In the genomic region with DNA sequence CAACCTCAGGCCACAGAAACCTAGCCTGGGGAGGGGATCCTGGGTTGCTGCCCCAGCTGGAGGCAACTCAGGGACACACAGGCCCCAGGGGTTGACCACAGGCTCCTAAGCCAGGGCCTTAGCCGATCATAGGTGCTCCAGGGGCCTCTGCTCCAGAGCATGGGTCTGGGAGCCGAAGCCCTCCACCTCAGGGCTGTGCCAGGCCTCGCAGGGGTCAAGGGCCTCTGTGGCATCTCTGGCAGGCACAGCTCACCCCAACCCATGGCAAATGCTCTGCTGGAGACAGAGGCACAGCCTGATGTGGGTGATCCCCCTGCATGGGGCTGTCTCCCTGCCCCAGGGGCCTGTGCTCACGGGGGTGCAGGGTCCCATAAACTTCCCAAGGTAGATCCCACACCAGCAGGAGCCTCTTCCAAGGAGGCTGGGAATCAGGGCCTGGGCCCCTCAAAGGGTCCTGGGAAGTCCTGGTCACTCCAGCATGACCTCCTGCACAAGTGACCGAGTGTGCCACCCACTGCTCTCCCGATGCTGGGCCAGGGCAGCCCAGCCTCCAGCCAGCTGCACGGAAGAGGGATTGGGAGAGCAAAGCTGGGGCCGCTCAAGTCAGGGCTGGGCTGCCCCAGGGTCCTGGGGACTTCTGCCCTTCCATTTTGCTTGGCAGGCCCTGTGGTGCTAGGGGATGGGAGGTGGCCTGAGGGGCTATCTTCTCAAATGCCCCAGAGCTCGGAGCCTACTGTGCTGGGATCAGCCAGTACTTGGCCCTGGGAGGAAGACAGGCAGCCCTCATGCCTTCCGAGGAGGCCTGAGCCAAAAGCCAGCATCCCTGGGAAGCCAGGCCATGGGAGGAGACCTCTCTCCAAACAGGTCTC, we compare ENCODE assay signal across 2 cellular contexts.
TF ChIP-seq lines count a peak whose summit lies in the region.

No MANE protein-coding gene starts in this region.

TF ChIP-seq in GM12891, 5 proteins besides CTCF, POLR2A, EP300 and RAD21:
- TF ChIP-seq POLR2AphosphoS5 (IDR thresholded peaks at IDR 0.05; ENCODE audit: low read depth, low read length) = no peak
- TF ChIP-seq PAX5 (IDR thresholded peaks at IDR 0.05; ENCODE audit: insufficient read depth, low read length, severe bottlenecking) = no peak
- no peak for TF ChIP-seq SPI1 (IDR thresholded peaks at IDR 0.05; ENCODE audit: low read depth, low read length)
- TF ChIP-seq TAF1 (IDR thresholded peaks at IDR 0.05; ENCODE audit: low read depth, low read length) = no peak
- TF ChIP-seq POU2F2 (IDR thresholded peaks at IDR 0.05; ENCODE audit: low read depth, low read length) = no peak

TF ChIP-seq in HepG2, 621 proteins besides CTCF, POLR2A, EP300 and RAD21:
- TF ChIP-seq ZNF761 (CRISPR knock-in tag; conservative IDR thresholded peaks at IDR 0.05) (no peak), NFE2L2 (IDR thresholded peaks at IDR 0.05; ENCODE audit: low read length) (no peak), THYN1 (CRISPR knock-in tag; IDR thresholded peaks at IDR 0.05; ENCODE audit: borderline replicate concordance, low read depth) (no peak), ZSCAN9 (CRISPR knock-in tag; IDR thresholded peaks at IDR 0.05; ENCODE audit: borderline replicate concordance) (no peak), RFXAP (CRISPR knock-in tag; IDR thresholded peaks at IDR 0.05; ENCODE audit: borderline replicate concordance) (no peak), ZNF367 (CRISPR knock-in tag; IDR thresholded peaks at IDR 0.05; ENCODE audit: borderline replicate concordance) (no peak), ZNF12 (CRISPR knock-in tag; IDR thresholded peaks at IDR 0.05) (no peak), FOXJ3 (CRISPR knock-in tag; IDR thresholded peaks at IDR 0.05; ENCODE audit: borderline replicate concordance) (no peak), ZNF441 (CRISPR knock-in tag; IDR thresholded peaks at IDR 0.05; ENCODE audit: borderline replicate concordance) (no peak), CHD2 (IDR thresholded peaks at IDR 0.05; ENCODE audit: low read depth, low read length) (no peak)
- TF ChIP-seq, protein P1, sequence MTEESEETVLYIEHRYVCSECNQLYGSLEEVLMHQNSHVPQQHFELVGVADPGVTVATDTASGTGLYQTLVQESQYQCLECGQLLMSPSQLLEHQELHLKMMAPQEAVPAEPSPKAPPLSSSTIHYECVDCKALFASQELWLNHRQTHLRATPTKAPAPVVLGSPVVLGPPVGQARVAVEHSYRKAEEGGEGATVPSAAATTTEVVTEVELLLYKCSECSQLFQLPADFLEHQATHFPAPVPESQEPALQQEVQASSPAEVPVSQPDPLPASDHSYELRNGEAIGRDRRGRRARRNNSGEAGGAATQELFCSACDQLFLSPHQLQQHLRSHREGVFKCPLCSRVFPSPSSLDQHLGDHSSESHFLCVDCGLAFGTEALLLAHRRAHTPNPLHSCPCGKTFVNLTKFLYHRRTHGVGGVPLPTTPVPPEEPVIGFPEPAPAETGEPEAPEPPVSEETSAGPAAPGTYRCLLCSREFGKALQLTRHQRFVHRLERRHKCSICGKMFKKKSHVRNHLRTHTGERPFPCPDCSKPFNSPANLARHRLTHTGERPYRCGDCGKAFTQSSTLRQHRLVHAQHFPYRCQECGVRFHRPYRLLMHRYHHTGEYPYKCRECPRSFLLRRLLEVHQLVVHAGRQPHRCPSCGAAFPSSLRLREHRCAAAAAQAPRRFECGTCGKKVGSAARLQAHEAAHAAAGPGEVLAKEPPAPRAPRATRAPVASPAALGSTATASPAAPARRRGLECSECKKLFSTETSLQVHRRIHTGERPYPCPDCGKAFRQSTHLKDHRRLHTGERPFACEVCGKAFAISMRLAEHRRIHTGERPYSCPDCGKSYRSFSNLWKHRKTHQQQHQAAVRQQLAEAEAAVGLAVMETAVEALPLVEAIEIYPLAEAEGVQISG (CRISPR knock-in tag; IDR thresholded peaks at IDR 0.05) = no peak
- TF ChIP-seq, protein P2, sequence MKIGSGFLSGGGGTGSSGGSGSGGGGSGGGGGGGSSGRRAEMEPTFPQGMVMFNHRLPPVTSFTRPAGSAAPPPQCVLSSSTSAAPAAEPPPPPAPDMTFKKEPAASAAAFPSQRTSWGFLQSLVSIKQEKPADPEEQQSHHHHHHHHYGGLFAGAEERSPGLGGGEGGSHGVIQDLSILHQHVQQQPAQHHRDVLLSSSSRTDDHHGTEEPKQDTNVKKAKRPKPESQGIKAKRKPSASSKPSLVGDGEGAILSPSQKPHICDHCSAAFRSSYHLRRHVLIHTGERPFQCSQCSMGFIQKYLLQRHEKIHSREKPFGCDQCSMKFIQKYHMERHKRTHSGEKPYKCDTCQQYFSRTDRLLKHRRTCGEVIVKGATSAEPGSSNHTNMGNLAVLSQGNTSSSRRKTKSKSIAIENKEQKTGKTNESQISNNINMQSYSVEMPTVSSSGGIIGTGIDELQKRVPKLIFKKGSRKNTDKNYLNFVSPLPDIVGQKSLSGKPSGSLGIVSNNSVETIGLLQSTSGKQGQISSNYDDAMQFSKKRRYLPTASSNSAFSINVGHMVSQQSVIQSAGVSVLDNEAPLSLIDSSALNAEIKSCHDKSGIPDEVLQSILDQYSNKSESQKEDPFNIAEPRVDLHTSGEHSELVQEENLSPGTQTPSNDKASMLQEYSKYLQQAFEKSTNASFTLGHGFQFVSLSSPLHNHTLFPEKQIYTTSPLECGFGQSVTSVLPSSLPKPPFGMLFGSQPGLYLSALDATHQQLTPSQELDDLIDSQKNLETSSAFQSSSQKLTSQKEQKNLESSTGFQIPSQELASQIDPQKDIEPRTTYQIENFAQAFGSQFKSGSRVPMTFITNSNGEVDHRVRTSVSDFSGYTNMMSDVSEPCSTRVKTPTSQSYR (CRISPR knock-in tag; IDR thresholded peaks at IDR 0.05; ENCODE audit: borderline replicate concordance) = no peak
- TF ChIP-seq, protein P3, sequence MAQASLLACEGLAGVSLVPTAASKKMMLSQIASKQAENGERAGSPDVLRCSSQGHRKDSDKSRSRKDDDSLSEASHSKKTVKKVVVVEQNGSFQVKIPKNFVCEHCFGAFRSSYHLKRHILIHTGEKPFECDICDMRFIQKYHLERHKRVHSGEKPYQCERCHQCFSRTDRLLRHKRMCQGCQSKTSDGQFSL (CRISPR knock-in tag; IDR thresholded peaks at IDR 0.05) = no peak
- TF ChIP-seq, protein P4, sequence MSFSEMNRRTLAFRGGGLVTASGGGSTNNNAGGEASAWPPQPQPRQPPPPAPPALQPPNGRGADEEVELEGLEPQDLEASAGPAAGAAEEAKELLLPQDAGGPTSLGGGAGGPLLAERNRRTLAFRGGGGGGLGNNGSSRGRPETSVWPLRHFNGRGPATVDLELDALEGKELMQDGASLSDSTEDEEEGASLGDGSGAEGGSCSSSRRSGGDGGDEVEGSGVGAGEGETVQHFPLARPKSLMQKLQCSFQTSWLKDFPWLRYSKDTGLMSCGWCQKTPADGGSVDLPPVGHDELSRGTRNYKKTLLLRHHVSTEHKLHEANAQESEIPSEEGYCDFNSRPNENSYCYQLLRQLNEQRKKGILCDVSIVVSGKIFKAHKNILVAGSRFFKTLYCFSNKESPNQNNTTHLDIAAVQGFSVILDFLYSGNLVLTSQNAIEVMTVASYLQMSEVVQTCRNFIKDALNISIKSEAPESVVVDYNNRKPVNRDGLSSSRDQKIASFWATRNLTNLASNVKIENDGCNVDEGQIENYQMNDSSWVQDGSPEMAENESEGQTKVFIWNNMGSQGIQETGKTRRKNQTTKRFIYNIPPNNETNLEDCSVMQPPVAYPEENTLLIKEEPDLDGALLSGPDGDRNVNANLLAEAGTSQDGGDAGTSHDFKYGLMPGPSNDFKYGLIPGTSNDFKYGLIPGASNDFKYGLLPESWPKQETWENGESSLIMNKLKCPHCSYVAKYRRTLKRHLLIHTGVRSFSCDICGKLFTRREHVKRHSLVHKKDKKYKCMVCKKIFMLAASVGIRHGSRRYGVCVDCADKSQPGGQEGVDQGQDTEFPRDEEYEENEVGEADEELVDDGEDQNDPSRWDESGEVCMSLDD (CRISPR knock-in tag; IDR thresholded peaks at IDR 0.05; ENCODE audit: borderline replicate concordance) = no peak
